8 cellular contexts compared by ENCODE assay signal in genomic region chr17:29293890-29294579, GRCh38. TPM values are rescaled to one million over a fixed set of nuclear protein-coding genes. Genes with fewer than 3 reads are reported as not detected.
A peak's percentile ranks its signal among the peaks of the same experiment; 100 is the strongest.
DNase-seq lines count a peak whose midpoint lies in the region; ATAC-seq, FAIRE-seq and TF ChIP-seq lines count a peak whose summit lies in the region.

Gene NUFIP2 (minus strand): TSS chr17:29294148. CDS start chr17:29294059, 89 bp downstream.

- peak; percentile 96 to 97 for DNase-seq in NCI-H1930 (lab: John Stamatoyannopoulos, UW)
- DNase-seq in T-helper 2 cell treated with Interferon-gamma antibody and Interleukin-4, amounts not matched to agents 5 μg/mL and 100 μg/mL, for 36 hours (ENCODE audit: low spot score): peak; percentile 99
- DNase-seq in ascending aorta (ENCODE audit: low spot score in 2 of 2): peak; percentile 96 to 99
- peak; percentile 99 for DNase-seq in right atrium auricular region (ENCODE audit: low spot score)
- DNase-seq in psoas muscle: peak; percentile 99 to 100
- DNase-seq in urothelium cell line (ENCODE audit: low spot score): peak; percentile 98

- H3K4me1 Mint-ChIP-seq in T-helper 2 cell treated with Interferon-gamma antibody and Interleukin-4, amounts not matched to agents 5 μg/mL and 100 μg/mL, for 36 hours (ENCODE audit: low read depth): peaks cover 27% of the 10 kb centered on the region

- H3K27me3 ChIP-seq in ascending aorta: no peaks in the 10 kb centered on the region
- no peaks in the 10 kb centered on the region for H3K27me3 ChIP-seq in right atrium auricular region
- H3K27me3 ChIP-seq in psoas muscle (ENCODE audit: insufficient read depth in 3 of 3, low read length in 2 of 3): no peaks in the 10 kb centered on the region

- H3K27ac ChIP-seq in ascending aorta (peak within 1 kb of the TSS; percentile 95 to 96), right atrium auricular region (peak within 1 kb of the TSS; percentile 99 to 100), psoas muscle (peak within 1 kb of the TSS; percentile 99)

- intact Hi-C loops in ascending aorta (cut with DNase I): loop anchor here (1.0 to 10.0 kb wide), 3 partner anchors 37 to 146 kb away; partner anchors contain the start of gene TAOK1
- intact Hi-C loops in psoas muscle (cut with DNase I): loop anchor here in 1 of 2 donors (2.0 kb wide), 1 partner anchor 145 kb away; no protein-coding TSS in a partner anchor

- H3K4me1 ChIP-seq in ascending aorta: peaks cover 9 to 15% of the 10 kb centered on the region in 2 donors
- H3K4me1 ChIP-seq in right atrium auricular region: peaks cover 0 to 31% of the 10 kb centered on the region in 2 donors
- H3K4me1 ChIP-seq in psoas muscle: peaks cover 28% of the 10 kb centered on the region

- peak within 1 kb of the TSS; percentile 100 for H3K4me3 Mint-ChIP-seq in T-helper 2 cell treated with Interferon-gamma antibody and Interleukin-4, amounts not matched to agents 5 μg/mL and 100 μg/mL, for 36 hours

- peaks cover 3% of the 10 kb centered on the region for H3K27me3 Mint-ChIP-seq in T-helper 2 cell treated with Interferon-gamma antibody and Interleukin-4, amounts not matched to agents 5 μg/mL and 100 μg/mL, for 36 hours (ENCODE audit: low read depth)

- peak; percentile 82 for FAIRE-seq in urothelium cell line (lab: Jason Lieb, UNC)

- peaks cover 31% of the 10 kb centered on the region for H3K36me3 Mint-ChIP-seq in T-helper 2 cell treated with Interferon-gamma antibody and Interleukin-4, amounts not matched to agents 5 μg/mL and 100 μg/mL, for 36 hours (ENCODE audit: low read depth)

- H3K4me3 ChIP-seq in ascending aorta: peak within 1 kb of the TSS; percentile 82 to 89
- H3K4me3 ChIP-seq in right atrium auricular region: peak within 1 kb of the TSS; percentile 93 to 95
- H3K4me3 ChIP-seq in psoas muscle: peak within 1 kb of the TSS; percentile 98

- no peaks in the 10 kb centered on the region for H3K9me3 Mint-ChIP-seq in T-helper 2 cell treated with Interferon-gamma antibody and Interleukin-4, amounts not matched to agents 5 μg/mL and 100 μg/mL, for 36 hours

- H3K36me3 ChIP-seq in ascending aorta (peaks cover 3 to 4% of the 10 kb centered on the region in 2 donors), right atrium auricular region (peaks cover 16% of the 10 kb centered on the region), psoas muscle (ENCODE audit: insufficient read depth in 1 of 2, low read depth in 1 of 2) (peaks cover 0 to 6% of the 10 kb centered on the region in 2 donors)

- H3K9me3 ChIP-seq in ascending aorta: no peaks in the 10 kb centered on the region
- no peaks in the 10 kb centered on the region for H3K9me3 ChIP-seq in right atrium auricular region
- no peaks in the 10 kb centered on the region for H3K9me3 ChIP-seq in psoas muscle

- ATAC-seq in GM18502 (IDR thresholded peaks at IDR 0.05; ENCODE audit: poor library complexity, unreplicated experiment) (peak; percentile 78), HG02970 (IDR thresholded peaks at IDR 0.05; ENCODE audit: low FRiP score, unreplicated experiment) (peak; percentile 82), psoas muscle (peak; percentile 92 to 94 (median 94))

- peak within 1 kb of the TSS; percentile 99 for H3K27ac Mint-ChIP-seq in T-helper 2 cell treated with Interferon-gamma antibody and Interleukin-4, amounts not matched to agents 5 μg/mL and 100 μg/mL, for 36 hours

- TF ChIP-seq CTCF in ascending aorta (IDR thresholded peaks at IDR 0.05): peak in 1 of 3 experiments; percentile 16
- peak in 1 of 2 donors; percentile 46 for TF ChIP-seq CTCF in right atrium auricular region (IDR thresholded peaks at IDR 0.05)
- no peak for TF ChIP-seq CTCF in psoas muscle (IDR thresholded peaks at IDR 0.05)

- 0% methylated on average over 31 of the region's 31 CpGs for WGBS in psoas muscle, 3 donors

RNA-seq across cellular contexts. Expression of gene NUFIP2, which starts in this region (rescaled TPM):
- 11.0 TPM for total RNA-seq in ascending aorta
- 10 to 100 TPM; 25.4 to 27.0 TPM for total RNA-seq in right atrium auricular region
- 10 to 100 TPM; 31.1 to 50.0 (median 45.4) TPM for total RNA-seq in psoas muscle
- 10 to 100 TPM in 2 of 3 donors, 1 to 10 TPM in 1; 7.3 to 16.5 (median 15.7) TPM for polyA plus RNA-seq in psoas muscle

Comparison
In these comparisons a context has a peak if more than half of its experiments do, and no peak if none do; other contexts are left out.
1. Peak in every context shown above with its lines: DNase-seq, ATAC-seq, H3K4me3 ChIP-seq and H3K27ac ChIP-seq.